8 cellular contexts compared by ENCODE assay signal in genomic region chr19:44643605-44644390, GRCh38. TPM values are rescaled to one million over a fixed set of nuclear protein-coding genes. Genes with fewer than 3 reads are reported as not detected.
DNase-seq lines count a peak whose midpoint lies in the region; ATAC-seq lines count a peak whose summit lies in the region.

PVR (plus strand) TSS chr19:44643910; CDS start chr19:44644097, 187 bp downstream.

- H3K4me2 ChIP-seq in mesendoderm (ENCODE audit: low read length): peak within 1 kb of the TSS; percentile 95

- H3K36me3 ChIP-seq in mesendoderm (ENCODE audit: control insufficient read depth, insufficient read depth, low read length): peaks cover under 1% of the 10 kb centered on the region

- no CpG with 5 or more reads among the region's 69 CpGs for WGBS in mesendoderm (ENCODE audit: extremely low coverage, insufficient coverage, low lambda C conversion rate)

- H3K9ac ChIP-seq in mesendoderm (ENCODE audit: low read length): peak within 1 kb of the TSS; percentile 88

- peak within 1 kb of the TSS; percentile 74 for H3K23ac ChIP-seq in mesendoderm (ENCODE audit: low read length)

- H2AK5ac ChIP-seq in mesendoderm (ENCODE audit: low read length): no peak within 1 kb of the TSS

- H3K4ac ChIP-seq in mesendoderm (ENCODE audit: low read depth, low read length): peak within 1 kb of the TSS; percentile 75

- H3K27ac ChIP-seq in epithelial cell of prostate (peak within 1 kb of the TSS; percentile 88), mesendoderm (ENCODE audit: low read depth, low read length) (peak within 1 kb of the TSS; percentile 25)

- DNase-seq in activated gamma-delta T cell treated with Interleukin-2 at 50 U/mL for 16 hours: peak; percentile 9
- DNase-seq in activated gamma-delta T cell (lab: John Stamatoyannopoulos, UW): no peak
- peak; percentile 56 for DNase-seq in NCI-H446 treated with DMSO at 0.1 percent for 48 hours (lab: John Stamatoyannopoulos, UW)
- peak; percentile 23 to 35 (median 24) for DNase-seq in activated CD8-positive, alpha-beta memory T cell treated with anti-CD3 and anti-CD28 coated beads for 48 hours (ENCODE audit: low read depth in 2 of 3, low spot score in 2 of 3)
- no peak for DNase-seq in epithelial cell of prostate (ENCODE audit: low read depth, low spot score)
- peak; percentile 79 for DNase-seq in mesendoderm
- peak; percentile 34 to 52 for DNase-seq in stimulated activated CD8-positive, alpha-beta memory T cell treated with anti-CD3 and anti-CD28 coated beads, Interleukin-15, amount 100 ng/mL, for 48 hours (ENCODE audit: low read depth in 2 of 2)

- H3K4me3 ChIP-seq in mesendoderm (ENCODE audit: low read length): peak within 1 kb of the TSS; percentile 85

- no peak within 1 kb of the TSS for H2BK15ac ChIP-seq in mesendoderm (replicated peaks; ENCODE audit: low read depth)

- peak within 1 kb of the TSS; percentile 93 for H3K18ac ChIP-seq in mesendoderm (ENCODE audit: low read length)

- H2BK5ac ChIP-seq in mesendoderm (ENCODE audit: low read length): no peak within 1 kb of the TSS

- peak within 1 kb of the TSS; percentile 0 for H4K5ac ChIP-seq in mesendoderm (ENCODE audit: low read length)

- peaks cover 7% of the 10 kb centered on the region for H3K79me1 ChIP-seq in mesendoderm (ENCODE audit: low read length)

- peak within 1 kb of the TSS; percentile 20 for H2BK120ac ChIP-seq in mesendoderm (ENCODE audit: low read depth, low read length)

- H3K4me1 ChIP-seq in mesendoderm (ENCODE audit: control insufficient read depth, low read depth, low read length): no peaks in the 10 kb centered on the region

- no peaks in the 10 kb centered on the region for H3K27me3 ChIP-seq in mesendoderm (ENCODE audit: insufficient read depth, low read length, poor library complexity)

- peak within 1 kb of the TSS; percentile 91 for H3K56ac ChIP-seq in mesendoderm (ENCODE audit: low read length)

- no peak for ATAC-seq in HG02798 (IDR thresholded peaks at IDR 0.05; ENCODE audit: poor library complexity, unreplicated experiment)

- peak within 1 kb of the TSS; percentile 30 for H4K8ac ChIP-seq in mesendoderm (ENCODE audit: low read depth, low read length)

- H3K79me2 ChIP-seq in mesendoderm (ENCODE audit: control insufficient read depth, insufficient read depth, low read length): peaks cover 8% of the 10 kb centered on the region

RNA-seq across cellular contexts. Expression of gene PVR, which starts in this region (rescaled TPM):
- polyA plus RNA-seq in mesendoderm (2013, experiment 1 of 2): 14.9 TPM
- polyA plus RNA-seq in mesendoderm (2013, experiment 2 of 2): 14.7 TPM

Comparison
In these comparisons a context has a peak if more than half of its experiments do, and no peak if none do; other contexts are left out.
1. DNase-seq: peak in activated gamma-delta T cell treated with Interleukin-2 at 50 U/mL for 16 hours (single experiment), NCI-H446 treated with DMSO at 0.1 percent for 48 hours (single experiment), activated CD8-positive, alpha-beta memory T cell treated with anti-CD3 and anti-CD28 coated beads for 48 hours (3 of 3), mesendoderm (single experiment) and stimulated activated CD8-positive, alpha-beta memory T cell treated with anti-CD3 and anti-CD28 coated beads, Interleukin-15, amount 100 ng/mL, for 48 hours (2 of 2); none in activated gamma-delta T cell (single experiment) and epithelial cell of prostate (single experiment).